1 cellular context compared by ENCODE assay signal in the genomic region with DNA sequence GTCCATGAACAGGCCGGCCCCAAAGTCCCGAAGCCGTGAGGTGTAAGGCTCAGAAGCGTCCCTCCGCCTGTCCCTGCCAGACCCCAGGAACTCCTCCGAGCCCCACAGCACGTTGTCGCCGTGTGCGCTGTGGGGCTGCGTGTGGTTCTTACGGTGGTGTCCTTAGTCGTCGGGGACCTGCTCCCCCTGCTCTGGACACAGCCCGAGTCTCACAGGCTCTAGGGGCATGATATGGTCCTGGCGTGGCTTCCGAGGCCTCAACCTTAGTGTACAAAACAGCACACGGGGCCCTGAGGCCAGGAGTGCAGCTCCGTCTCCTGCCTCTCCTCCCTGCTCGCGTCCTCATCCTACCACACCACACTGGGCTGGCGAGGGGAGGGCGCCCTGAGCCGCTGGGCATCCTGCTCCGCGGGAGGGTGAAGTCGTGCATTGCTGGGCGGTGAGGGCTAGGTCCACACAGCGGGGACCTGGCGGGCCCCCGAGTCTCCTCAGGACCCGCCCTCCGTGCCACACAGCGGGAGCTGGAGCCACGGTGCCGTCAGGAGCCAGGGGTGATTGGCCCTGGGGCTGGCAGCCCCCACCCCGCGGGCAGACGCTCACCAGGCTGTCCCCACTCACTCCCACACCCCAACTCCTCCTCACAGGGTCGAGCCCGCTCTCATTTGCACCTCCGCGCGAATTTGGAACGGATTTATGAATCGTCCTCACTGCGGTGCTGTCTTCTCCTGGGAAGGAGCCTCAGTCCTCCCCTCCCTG.
TF ChIP-seq lines count a peak whose summit lies in the region.

No MANE protein-coding gene starts in this region.

TF ChIP-seq in HepG2, 621 proteins besides CTCF, POLR2A, EP300 and RAD21 (continues in another document):
- TF ChIP-seq ZNF292 (CRISPR knock-in tag; IDR thresholded peaks at IDR 0.05; ENCODE audit: borderline replicate concordance, low read depth) (0 out of 2 replicates have a peak, but pooled peaks have one; percentile 22), PHB2 (IDR thresholded peaks at IDR 0.05; ENCODE audit: partially characterized antibody) (no peak), PCBP1 (IDR thresholded peaks at IDR 0.05; ENCODE audit: borderline replicate concordance, low read depth, low read length) (peak; percentile 84), ZFP90 (CRISPR knock-in tag; IDR thresholded peaks at IDR 0.05; ENCODE audit: borderline replicate concordance) (no peak), HES4 (CRISPR knock-in tag; IDR thresholded peaks at IDR 0.05; ENCODE audit: borderline replicate concordance) (peak; percentile 33; the same call in 1 of the 2 replicates), THAP11 (CRISPR knock-in tag; IDR thresholded peaks at IDR 0.05) (no peak), MYC (CRISPR knock-in tag; IDR thresholded peaks at IDR 0.05; ENCODE audit: borderline replicate concordance) (peak; percentile 13), PHF8 (CRISPR knock-in tag; IDR thresholded peaks at IDR 0.05) (0 out of 2 replicates have a peak, but pooled peaks have one; percentile 37), ETV5 (CRISPR knock-in tag; IDR thresholded peaks at IDR 0.05; ENCODE audit: borderline replicate concordance) (peak; percentile 21; the same call in 1 of the 2 replicates), ZNF124 (CRISPR knock-in tag; IDR thresholded peaks at IDR 0.05) (peak; percentile 67; the same call in 1 of the 2 replicates), KMT2A (CRISPR knock-in tag; IDR thresholded peaks at IDR 0.05) (0 out of 2 replicates have a peak, but pooled peaks have one; percentile 15), SALL1 (CRISPR knock-in tag; IDR thresholded peaks at IDR 0.05) (no peak), MBD4 (IDR thresholded peaks at IDR 0.05; ENCODE audit: borderline replicate concordance, low read length) (no peak), ZNF879 (CRISPR knock-in tag; IDR thresholded peaks at IDR 0.05) (peak; percentile 40; the same call in 1 of the 2 replicates), GATAD1 (CRISPR knock-in tag; IDR thresholded peaks at IDR 0.05) (0 out of 2 replicates have a peak, but pooled peaks have one; percentile 42), RBAK (CRISPR knock-in tag; IDR thresholded peaks at IDR 0.05) (peak; percentile 49; the same call in 1 of the 2 replicates), SSRP1 (CRISPR knock-in tag; IDR thresholded peaks at IDR 0.05) (peak; percentile 12; the same call in 1 of the 2 replicates), ZNF782 (CRISPR knock-in tag; IDR thresholded peaks at IDR 0.05; ENCODE audit: borderline replicate concordance) (no peak), POLR2G (IDR thresholded peaks at IDR 0.05; ENCODE audit: low read depth, low read length) (peak; percentile 19; the same call in 1 of the 2 replicates), NAIF1 (CRISPR knock-in tag; IDR thresholded peaks at IDR 0.05; ENCODE audit: borderline replicate concordance) (peak; percentile 39; the same call in 1 of the 2 replicates), NFYC (CRISPR knock-in tag; IDR thresholded peaks at IDR 0.05) (no peak), ZSCAN20 (CRISPR knock-in tag; IDR thresholded peaks at IDR 0.05; ENCODE audit: borderline replicate concordance) (no peak), AGO1 (IDR thresholded peaks at IDR 0.05; ENCODE audit: low read depth, low read length, poor library complexity, severe bottlenecking) (peak; percentile 63), KLF15 (CRISPR knock-in tag; IDR thresholded peaks at IDR 0.05; ENCODE audit: borderline replicate concordance) (no peak), KDM4B (CRISPR knock-in tag; IDR thresholded peaks at IDR 0.05) (0 out of 2 replicates have a peak, but pooled peaks have one; percentile 81)
- TF ChIP-seq, protein P1, sequence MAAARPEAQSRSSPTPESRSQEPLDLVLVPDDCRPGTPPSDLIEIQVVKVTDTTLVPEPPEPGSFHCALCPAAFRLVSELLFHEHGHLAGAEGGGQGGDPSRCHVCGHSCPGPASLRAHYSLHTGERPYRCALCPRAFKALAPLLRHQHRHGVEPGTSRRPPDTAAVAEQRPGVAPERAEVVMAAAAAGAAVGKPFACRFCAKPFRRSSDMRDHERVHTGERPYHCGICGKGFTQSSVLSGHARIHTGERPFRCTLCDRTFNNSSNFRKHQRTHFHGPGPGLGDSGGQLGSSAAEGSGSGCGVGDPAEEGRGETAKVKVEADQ (CRISPR knock-in tag; IDR thresholded peaks at IDR 0.05; ENCODE audit: borderline replicate concordance), result peak; percentile 85; the same call in 1 of the 2 replicates
- TF ChIP-seq, protein P2, sequence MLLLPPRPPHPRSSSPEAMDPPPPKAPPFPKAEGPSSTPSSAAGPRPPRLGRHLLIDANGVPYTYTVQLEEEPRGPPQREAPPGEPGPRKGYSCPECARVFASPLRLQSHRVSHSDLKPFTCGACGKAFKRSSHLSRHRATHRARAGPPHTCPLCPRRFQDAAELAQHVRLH (CRISPR knock-in tag; IDR thresholded peaks at IDR 0.05; ENCODE audit: borderline replicate concordance, low read depth), result 0 out of 2 replicates have a peak, but pooled peaks have one; percentile 35
- TF ChIP-seq, protein P3, sequence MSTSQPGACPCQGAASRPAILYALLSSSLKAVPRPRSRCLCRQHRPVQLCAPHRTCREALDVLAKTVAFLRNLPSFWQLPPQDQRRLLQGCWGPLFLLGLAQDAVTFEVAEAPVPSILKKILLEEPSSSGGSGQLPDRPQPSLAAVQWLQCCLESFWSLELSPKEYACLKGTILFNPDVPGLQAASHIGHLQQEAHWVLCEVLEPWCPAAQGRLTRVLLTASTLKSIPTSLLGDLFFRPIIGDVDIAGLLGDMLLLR (CRISPR knock-in tag; IDR thresholded peaks at IDR 0.05), result no peak; the same call in 1 of the 2 replicates
- TF ChIP-seq, protein P4, sequence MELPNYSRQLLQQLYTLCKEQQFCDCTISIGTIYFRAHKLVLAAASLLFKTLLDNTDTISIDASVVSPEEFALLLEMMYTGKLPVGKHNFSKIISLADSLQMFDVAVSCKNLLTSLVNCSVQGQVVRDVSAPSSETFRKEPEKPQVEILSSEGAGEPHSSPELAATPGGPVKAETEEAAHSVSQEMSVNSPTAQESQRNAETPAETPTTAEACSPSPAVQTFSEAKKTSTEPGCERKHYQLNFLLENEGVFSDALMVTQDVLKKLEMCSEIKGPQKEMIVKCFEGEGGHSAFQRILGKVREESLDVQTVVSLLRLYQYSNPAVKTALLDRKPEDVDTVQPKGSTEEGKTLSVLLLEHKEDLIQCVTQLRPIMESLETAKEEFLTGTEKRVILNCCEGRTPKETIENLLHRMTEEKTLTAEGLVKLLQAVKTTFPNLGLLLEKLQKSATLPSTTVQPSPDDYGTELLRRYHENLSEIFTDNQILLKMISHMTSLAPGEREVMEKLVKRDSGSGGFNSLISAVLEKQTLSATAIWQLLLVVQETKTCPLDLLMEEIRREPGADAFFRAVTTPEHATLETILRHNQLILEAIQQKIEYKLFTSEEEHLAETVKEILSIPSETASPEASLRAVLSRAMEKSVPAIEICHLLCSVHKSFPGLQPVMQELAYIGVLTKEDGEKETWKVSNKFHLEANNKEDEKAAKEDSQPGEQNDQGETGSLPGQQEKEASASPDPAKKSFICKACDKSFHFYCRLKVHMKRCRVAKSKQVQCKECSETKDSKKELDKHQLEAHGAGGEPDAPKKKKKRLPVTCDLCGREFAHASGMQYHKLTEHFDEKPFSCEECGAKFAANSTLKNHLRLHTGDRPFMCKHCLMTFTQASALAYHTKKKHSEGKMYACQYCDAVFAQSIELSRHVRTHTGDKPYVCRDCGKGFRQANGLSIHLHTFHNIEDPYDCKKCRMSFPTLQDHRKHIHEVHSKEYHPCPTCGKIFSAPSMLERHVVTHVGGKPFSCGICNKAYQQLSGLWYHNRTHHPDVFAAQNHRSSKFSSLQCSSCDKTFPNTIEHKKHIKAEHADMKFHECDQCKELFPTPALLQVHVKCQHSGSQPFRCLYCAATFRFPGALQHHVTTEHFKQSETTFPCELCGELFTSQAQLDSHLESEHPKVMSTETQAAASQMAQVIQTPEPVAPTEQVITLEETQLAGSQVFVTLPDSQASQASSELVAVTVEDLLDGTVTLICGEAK (IDR thresholded peaks at IDR 0.05), result no peak
- TF ChIP-seq, protein P4 (CRISPR knock-in tag; IDR thresholded peaks at IDR 0.05), result peak; percentile 38; the same call in 1 of the 2 replicates
- TF ChIP-seq, protein P5, sequence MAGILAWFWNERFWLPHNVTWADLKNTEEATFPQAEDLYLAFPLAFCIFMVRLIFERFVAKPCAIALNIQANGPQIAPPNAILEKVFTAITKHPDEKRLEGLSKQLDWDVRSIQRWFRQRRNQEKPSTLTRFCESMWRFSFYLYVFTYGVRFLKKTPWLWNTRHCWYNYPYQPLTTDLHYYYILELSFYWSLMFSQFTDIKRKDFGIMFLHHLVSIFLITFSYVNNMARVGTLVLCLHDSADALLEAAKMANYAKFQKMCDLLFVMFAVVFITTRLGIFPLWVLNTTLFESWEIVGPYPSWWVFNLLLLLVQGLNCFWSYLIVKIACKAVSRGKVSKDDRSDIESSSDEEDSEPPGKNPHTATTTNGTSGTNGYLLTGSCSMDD (CRISPR knock-in tag; IDR thresholded peaks at IDR 0.05), result no peak
- TF ChIP-seq, protein P6, sequence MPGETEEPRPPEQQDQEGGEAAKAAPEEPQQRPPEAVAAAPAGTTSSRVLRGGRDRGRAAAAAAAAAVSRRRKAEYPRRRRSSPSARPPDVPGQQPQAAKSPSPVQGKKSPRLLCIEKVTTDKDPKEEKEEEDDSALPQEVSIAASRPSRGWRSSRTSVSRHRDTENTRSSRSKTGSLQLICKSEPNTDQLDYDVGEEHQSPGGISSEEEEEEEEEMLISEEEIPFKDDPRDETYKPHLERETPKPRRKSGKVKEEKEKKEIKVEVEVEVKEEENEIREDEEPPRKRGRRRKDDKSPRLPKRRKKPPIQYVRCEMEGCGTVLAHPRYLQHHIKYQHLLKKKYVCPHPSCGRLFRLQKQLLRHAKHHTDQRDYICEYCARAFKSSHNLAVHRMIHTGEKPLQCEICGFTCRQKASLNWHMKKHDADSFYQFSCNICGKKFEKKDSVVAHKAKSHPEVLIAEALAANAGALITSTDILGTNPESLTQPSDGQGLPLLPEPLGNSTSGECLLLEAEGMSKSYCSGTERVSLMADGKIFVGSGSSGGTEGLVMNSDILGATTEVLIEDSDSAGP (CRISPR knock-in tag; IDR thresholded peaks at IDR 0.05; ENCODE audit: borderline replicate concordance), result no peak; the same call in 1 of the 2 replicates
- TF ChIP-seq, protein P7, sequence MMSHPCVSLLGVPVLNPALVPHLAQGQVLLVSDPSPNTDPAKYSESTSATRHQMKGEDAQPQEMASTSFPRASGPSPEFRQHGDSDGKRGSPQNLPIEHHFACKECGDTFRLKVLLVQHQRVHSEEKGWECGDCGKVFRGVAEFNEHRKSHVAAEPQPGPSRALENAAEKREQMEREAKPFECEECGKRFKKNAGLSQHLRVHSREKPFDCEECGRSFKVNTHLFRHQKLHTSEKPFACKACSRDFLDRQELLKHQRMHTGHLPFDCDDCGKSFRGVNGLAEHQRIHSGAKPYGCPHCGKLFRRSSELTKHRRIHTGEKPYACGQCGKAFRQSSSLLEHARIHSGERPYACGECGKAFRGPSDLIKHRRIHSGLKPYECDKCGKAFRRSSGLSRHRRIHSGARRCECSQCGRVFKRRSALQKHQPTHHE (CRISPR knock-in tag; IDR thresholded peaks at IDR 0.05; ENCODE audit: borderline replicate concordance), result no peak
- TF ChIP-seq, protein P8, sequence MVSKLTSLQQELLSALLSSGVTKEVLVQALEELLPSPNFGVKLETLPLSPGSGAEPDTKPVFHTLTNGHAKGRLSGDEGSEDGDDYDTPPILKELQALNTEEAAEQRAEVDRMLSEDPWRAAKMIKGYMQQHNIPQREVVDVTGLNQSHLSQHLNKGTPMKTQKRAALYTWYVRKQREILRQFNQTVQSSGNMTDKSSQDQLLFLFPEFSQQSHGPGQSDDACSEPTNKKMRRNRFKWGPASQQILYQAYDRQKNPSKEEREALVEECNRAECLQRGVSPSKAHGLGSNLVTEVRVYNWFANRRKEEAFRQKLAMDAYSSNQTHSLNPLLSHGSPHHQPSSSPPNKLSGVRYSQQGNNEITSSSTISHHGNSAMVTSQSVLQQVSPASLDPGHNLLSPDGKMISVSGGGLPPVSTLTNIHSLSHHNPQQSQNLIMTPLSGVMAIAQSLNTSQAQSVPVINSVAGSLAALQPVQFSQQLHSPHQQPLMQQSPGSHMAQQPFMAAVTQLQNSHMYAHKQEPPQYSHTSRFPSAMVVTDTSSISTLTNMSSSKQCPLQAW (CRISPR knock-in tag; IDR thresholded peaks at IDR 0.05), result peak; percentile 85; the same call in 1 of the 2 replicates
- TF ChIP-seq, protein P9, sequence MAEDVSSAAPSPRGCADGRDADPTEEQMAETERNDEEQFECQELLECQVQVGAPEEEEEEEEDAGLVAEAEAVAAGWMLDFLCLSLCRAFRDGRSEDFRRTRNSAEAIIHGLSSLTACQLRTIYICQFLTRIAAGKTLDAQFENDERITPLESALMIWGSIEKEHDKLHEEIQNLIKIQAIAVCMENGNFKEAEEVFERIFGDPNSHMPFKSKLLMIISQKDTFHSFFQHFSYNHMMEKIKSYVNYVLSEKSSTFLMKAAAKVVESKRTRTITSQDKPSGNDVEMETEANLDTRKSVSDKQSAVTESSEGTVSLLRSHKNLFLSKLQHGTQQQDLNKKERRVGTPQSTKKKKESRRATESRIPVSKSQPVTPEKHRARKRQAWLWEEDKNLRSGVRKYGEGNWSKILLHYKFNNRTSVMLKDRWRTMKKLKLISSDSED (CRISPR knock-in tag; IDR thresholded peaks at IDR 0.05), result 0 out of 2 replicates have a peak, but pooled peaks have one; percentile 72
- TF ChIP-seq, protein P10, sequence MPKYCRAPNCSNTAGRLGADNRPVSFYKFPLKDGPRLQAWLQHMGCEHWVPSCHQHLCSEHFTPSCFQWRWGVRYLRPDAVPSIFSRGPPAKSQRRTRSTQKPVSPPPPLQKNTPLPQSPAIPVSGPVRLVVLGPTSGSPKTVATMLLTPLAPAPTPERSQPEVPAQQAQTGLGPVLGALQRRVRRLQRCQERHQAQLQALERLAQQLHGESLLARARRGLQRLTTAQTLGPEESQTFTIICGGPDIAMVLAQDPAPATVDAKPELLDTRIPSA (CRISPR knock-in tag; IDR thresholded peaks at IDR 0.05; ENCODE audit: borderline replicate concordance), result 0 out of 2 replicates have a peak, but pooled peaks have one; percentile 56
